In the genomic region with DNA sequence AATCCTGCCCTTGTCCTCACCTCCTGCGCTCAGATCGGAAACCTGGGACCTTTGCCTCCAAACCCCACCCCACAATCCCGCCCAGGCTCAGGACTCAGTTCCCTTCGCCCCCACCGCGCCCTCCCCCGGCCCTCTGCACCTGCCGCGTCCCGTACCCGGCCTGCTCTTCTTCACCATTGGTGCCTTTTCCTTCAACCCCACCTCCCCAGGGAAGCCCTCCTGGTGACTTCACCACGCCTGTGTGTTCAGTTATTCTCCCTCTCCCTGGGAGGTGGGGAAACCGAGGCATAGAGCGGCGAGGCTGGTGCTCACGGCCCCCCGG, we compare ENCODE assay signal across 9 cellular contexts. TPM values are rescaled to one million over a fixed set of nuclear protein-coding genes. Genes with fewer than 3 reads are reported as not detected.
DNase-seq lines count a peak whose midpoint lies in the region; ATAC-seq, FAIRE-seq and TF ChIP-seq lines count a peak whose summit lies in the region.
"Had no signal": no experiment of that assay in that cellular context is flagged by ENCODE, and none has a peak within 500 bp of the region (broad histone marks: within the 10 kb centered on the region; RNA-seq: fewer than 3 reads in every experiment).

No MANE protein-coding gene starts in this region.

- H3K9ac ChIP-seq in OCI-LY1 (ENCODE audit: low read length): peak overlapping the region; percentile 71; the same call in 1 of the 2 replicates

- H3K36me3 ChIP-seq in left ventricle myocardium inferior (no peaks in the 10 kb centered on the region), OCI-LY1 (ENCODE audit: insufficient read depth, low read length) (no peaks in the 10 kb centered on the region)

- H3K9me3 ChIP-seq in left ventricle myocardium inferior (replicated peaks): no peaks in the 10 kb centered on the region
- H3K9me3 ChIP-seq in OCI-LY1 (ENCODE audit: low read length): no peaks in the 10 kb centered on the region

- DNase-seq in left ventricle myocardium inferior: no peak
- DNase-seq in left ventricle myocardium superior: no peak
- DNase-seq in urothelium cell line (ENCODE audit: low spot score): peak; percentile 37
- no peak for DNase-seq in HPDE6-E6E7 (ENCODE audit: extremely low spot score)

- no peaks in the 10 kb centered on the region for H4K20me1 ChIP-seq in OCI-LY1 (ENCODE audit: insufficient read depth, low read length)

- no peaks in the 10 kb centered on the region for H3K36me3 Mint-ChIP-seq in dendritic cell treated with granulocyte-macrophage colony-stimulating factor and Interleukin-4, amounts not matched to agents 40 ng/mL and 50 ng/mL, for 4 days (ENCODE audit: low read depth)
- H3K36me3 Mint-ChIP-seq: CD4-positive, alpha-beta memory T cell had no signal

- peak overlapping the region; percentile 11 for H3K4me3 Mint-ChIP-seq in dendritic cell treated with granulocyte-macrophage colony-stimulating factor and Interleukin-4, amounts not matched to agents 40 ng/mL and 50 ng/mL, for 4 days
- H3K4me3 Mint-ChIP-seq: CD4-positive, alpha-beta memory T cell had no signal

- H3K27ac ChIP-seq in left ventricle myocardium inferior (replicated peaks) (no peak overlapping the region), OCI-LY1 (ENCODE audit: low read depth, low read length, poor library complexity, severe bottlenecking) (peak overlapping the region; percentile 98)

- peaks cover 23% of the 10 kb centered on the region for H3K4me1 ChIP-seq in left ventricle myocardium inferior
- H3K4me1 ChIP-seq in OCI-LY1 (ENCODE audit: insufficient read depth, low read length, severe bottlenecking): peaks cover 51% of the 10 kb centered on the region

- FAIRE-seq in urothelium cell line (lab: Jason Lieb, UNC): no peak

- H3K4me2 ChIP-seq in OCI-LY1 (ENCODE audit: low read length): peak overlapping the region; percentile 87

- peaks cover 29% of the 10 kb centered on the region for H3K4me1 Mint-ChIP-seq in dendritic cell treated with granulocyte-macrophage colony-stimulating factor and Interleukin-4, amounts not matched to agents 40 ng/mL and 50 ng/mL, for 4 days (ENCODE audit: low read depth)

- no peak overlapping the region for H2AFZ ChIP-seq in OCI-LY1 (ENCODE audit: low read length)

- H3K9me3 Mint-ChIP-seq in dendritic cell treated with granulocyte-macrophage colony-stimulating factor and Interleukin-4, amounts not matched to agents 40 ng/mL and 50 ng/mL, for 4 days: no peaks in the 10 kb centered on the region
- H3K9me3 Mint-ChIP-seq: CD4-positive, alpha-beta memory T cell had no signal

- H3K27ac Mint-ChIP-seq in dendritic cell treated with granulocyte-macrophage colony-stimulating factor and Interleukin-4, amounts not matched to agents 40 ng/mL and 50 ng/mL, for 4 days: no peak overlapping the region
- H3K27ac Mint-ChIP-seq: CD4-positive, alpha-beta memory T cell had no signal

- intact Hi-C loops in left ventricle myocardium inferior (cut with micrococcal nuclease): loop anchor here (10.0 kb wide), 1 partner anchor 127 kb away; no protein-coding TSS in a partner anchor
- intact Hi-C loops in left ventricle myocardium superior (cut with micrococcal nuclease): no loop called here
- intact Hi-C loops in dendritic cell treated with granulocyte-macrophage colony-stimulating factor and Interleukin-4, amounts not matched to agents 40 ng/mL and 50 ng/mL, for 4 days (cut with micrococcal nuclease): loop anchor here (2.0 to 5.0 kb wide), 3 partner anchors 47 to 95 kb away; a partner anchor contains a TSS

- H3K27me3 ChIP-seq in left ventricle myocardium inferior (ENCODE audit: low read depth) (peaks cover 94% of the 10 kb centered on the region), OCI-LY1 (ENCODE audit: insufficient read depth, low read length) (no peaks in the 10 kb centered on the region)

- no peaks in the 10 kb centered on the region for H3K79me2 ChIP-seq in OCI-LY1 (ENCODE audit: insufficient read depth, low read length)

- no peaks in the 10 kb centered on the region for H3K9me2 ChIP-seq in OCI-LY1 (ENCODE audit: low read depth, low read length)

- 0 out of 2 replicates have a peak, but pooled peaks cover 4% of the 10 kb centered on the region for H3F3A ChIP-seq in OCI-LY1 (ENCODE audit: insufficient read depth, low read length)

- H3K4me3 ChIP-seq in left ventricle myocardium inferior (peak overlapping the region; percentile 21), OCI-LY1 (ENCODE audit: low read depth, low read length, poor library complexity, severe bottlenecking) (peak overlapping the region; percentile 56)

- TF ChIP-seq CTCF in left ventricle myocardium inferior (IDR thresholded peaks at IDR 0.05; ENCODE audit: borderline replicate concordance) (no peak), OCI-LY1 (IDR thresholded peaks at IDR 0.05; ENCODE audit: low read length) (no peak)

- peaks cover 75% of the 10 kb centered on the region for H3K27me3 Mint-ChIP-seq in dendritic cell treated with granulocyte-macrophage colony-stimulating factor and Interleukin-4, amounts not matched to agents 40 ng/mL and 50 ng/mL, for 4 days

- ATAC-seq in left ventricle myocardium superior (no peak), HG03432 (IDR thresholded peaks at IDR 0.05; ENCODE audit: unreplicated experiment) (no peak), GM19452 (IDR thresholded peaks at IDR 0.05; ENCODE audit: unreplicated experiment) (no peak)

RNA-seq across cellular contexts. Expression of a gene that starts 19.3 kb away (rescaled TPM):
- total RNA-seq in left ventricle myocardium inferior: 18.4 TPM
- 20.7 TPM for total RNA-seq in left ventricle myocardium superior
